In the genomic region with DNA sequence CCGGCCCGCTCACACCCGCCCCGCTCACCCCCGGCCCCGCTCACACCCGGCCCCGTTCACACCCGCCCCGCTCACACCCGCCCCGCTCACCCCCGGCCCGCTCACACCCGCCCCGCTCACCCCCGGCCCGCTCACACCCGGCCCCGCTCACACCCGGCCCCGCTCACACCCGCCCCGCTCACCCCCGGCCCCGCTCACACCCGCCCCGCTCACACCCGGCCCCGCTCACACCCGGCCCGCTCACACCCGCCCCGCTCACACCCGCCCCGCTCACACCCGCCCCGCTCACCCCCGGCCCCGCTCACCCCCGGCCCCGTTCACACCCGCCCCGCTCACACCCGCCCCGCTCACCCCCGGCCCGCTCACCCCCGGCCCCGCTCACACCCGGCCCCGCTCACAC, we compare ENCODE assay signal across 3 cellular contexts. TPM values are rescaled to one million over a fixed set of nuclear protein-coding genes. Genes with fewer than 3 reads are reported as not detected.
"Had no signal": no experiment of that assay in that cellular context is flagged by ENCODE, and none has a peak within 500 bp of the region (broad histone marks: within the 10 kb centered on the region; RNA-seq: fewer than 3 reads in every experiment).

No MANE protein-coding gene starts in this region.

RNA-seq across cellular contexts. Expression of a gene that starts 40.6 kb away (rescaled TPM):
- total RNA-seq: GM23248, H4, HFFc6 had no signal
